8 cellular contexts compared by ENCODE assay signal in genomic region chr12:25959069-25959961, GRCh38. TPM values are rescaled to one million over a fixed set of nuclear protein-coding genes. Genes with fewer than 3 reads are reported as not detected.
DNase-seq lines count a peak whose midpoint lies in the region; ATAC-seq and TF ChIP-seq lines count a peak whose summit lies in the region.

No MANE protein-coding gene starts in this region.

- ATAC-seq in GM19372 (IDR thresholded peaks at IDR 0.05; ENCODE audit: low read depth, unreplicated experiment) (peak; percentile 40), HG03135 (IDR thresholded peaks at IDR 0.05; ENCODE audit: unreplicated experiment) (no peak)

- H3K36me3 ChIP-seq in muscle layer of duodenum (ENCODE audit: control insufficient read depth in 1 of 2, insufficient read depth in 2 of 2, low read length in 2 of 2) (peaks cover 0 to 16% of the 10 kb centered on the region in 2 donors), urinary bladder (ENCODE audit: insufficient read depth) (peaks cover 2% of the 10 kb centered on the region)

- peaks cover 0 to 35% of the 10 kb centered on the region in 2 donors for H3K4me1 ChIP-seq in muscle layer of duodenum (ENCODE audit: control insufficient read depth in 1 of 2, insufficient read depth in 2 of 2, low read length in 2 of 2)
- peaks cover 1% of the 10 kb centered on the region for H3K4me1 ChIP-seq in urinary bladder (ENCODE audit: insufficient read depth)

- under 1% methylated on average over 57 of the region's 57 CpGs for WGBS in urinary bladder

- peak overlapping the region; percentile 76 for H3K4me3 ChIP-seq in AG10803 (ENCODE audit: low read length)
- H3K4me3 ChIP-seq in muscle layer of duodenum (ENCODE audit: low read depth in 1 of 2, low read length in 2 of 2): peak overlapping the region; percentile 82 to 84
- peak overlapping the region; percentile 99 for H3K4me3 ChIP-seq in urinary bladder (ENCODE audit: low read depth, low read length)

- peak; percentile 45 for TF ChIP-seq CTCF in AG10803 (conservative IDR thresholded peaks at IDR 0.05; ENCODE audit: low read length)

- H3K27ac ChIP-seq in muscle layer of duodenum (ENCODE audit: low read length): peak overlapping the region; percentile 93
- H3K27ac ChIP-seq in urinary bladder (ENCODE audit: low read depth): peak overlapping the region; percentile 92

- no peaks in the 10 kb centered on the region for H3K9me3 ChIP-seq in muscle layer of duodenum (ENCODE audit: control insufficient read depth in 1 of 2, low read length in 2 of 2)

- no peaks in the 10 kb centered on the region for H3K27me3 ChIP-seq in muscle layer of duodenum (ENCODE audit: low read depth, low read length)

- DNase-seq in AG10803 (ENCODE audit: low read depth): peak; percentile 92
- peak; percentile 59 for DNase-seq in KG1 (lab: John Stamatoyannopoulos, UW)
- DNase-seq in activated CD8-positive, alpha-beta memory T cell treated with anti-CD3 and anti-CD28 coated beads, Interleukin-2, amount 50 U/mL, for 48 hours: peak; percentile 59
- peak; percentile 96 for DNase-seq in fibroblast of peridontal ligament (ENCODE audit: extremely low read depth)

RNA-seq across cellular contexts. Expression of gene RASSF8, which starts 0.8 kb away (rescaled TPM):
- 63.1 TPM for total RNA-seq in urinary bladder
- polyA plus RNA-seq in urinary bladder: 20.9 TPM
